In genomic region chr15:64717735-64718495, GRCh38 we compare ENCODE assay signal across 11 cellular contexts. TPM values are rescaled to one million over a fixed set of nuclear protein-coding genes. Genes with fewer than 3 reads are reported as not detected.
DNase-seq lines count a peak whose midpoint lies in the region; ATAC-seq and TF ChIP-seq lines count a peak whose summit lies in the region.
"Had no signal": no experiment of that assay in that cellular context is flagged by ENCODE, and none has a peak within 500 bp of the region (broad histone marks: within the 10 kb centered on the region; RNA-seq: fewer than 3 reads in every experiment).

No MANE protein-coding gene starts in this region.

- peak overlapping the region; percentile 72 for H3K27ac Mint-ChIP-seq in WTC11

- peak overlapping the region; percentile 13 for H3K4me3 ChIP-seq in lower lobe of right lung

- H3K27me3 Mint-ChIP-seq in WTC11 (ENCODE audit: low read depth) = no peaks in the 10 kb centered on the region

- no peaks in the 10 kb centered on the region for H3K9me3 Mint-ChIP-seq in WTC11

- H3K4me1 Mint-ChIP-seq in WTC11 = peaks cover 5% of the 10 kb centered on the region; the same call in 1 of the 2 replicates

- intact Hi-C loops in lower lobe of right lung (cut with DNase I) = no loop called here

- H3K27me3 ChIP-seq in lower lobe of right lung (ENCODE audit: low read depth) = no peaks in the 10 kb centered on the region

- H3K36me3 Mint-ChIP-seq in WTC11 = peaks cover 62% of the 10 kb centered on the region

- H3K27ac ChIP-seq in lower lobe of right lung = peak overlapping the region; percentile 77
- H3K27ac ChIP-seq in substantia nigra (ENCODE audit: low read depth, low read length, poor library complexity, severe bottlenecking) = peak overlapping the region; percentile 30

- ATAC-seq in WTC11 (no peak), lower lobe of right lung (peak; percentile 22 to 50), GM21825 (IDR thresholded peaks at IDR 0.05; ENCODE audit: unreplicated experiment) (no peak)

- CTCF ChIA-PET in WTC11 (lab: Charles Lee) = interaction anchor here (1.2 kb wide), 1 partner anchor 10 kb away, joined by 5 read pairs; no protein-coding TSS in a partner anchor

- no peaks in the 10 kb centered on the region for H3K9me3 ChIP-seq in lower lobe of right lung
- H3K9me3 ChIP-seq: Caco-2 had no signal

- H3K36me3 ChIP-seq in lower lobe of right lung = no peaks in the 10 kb centered on the region

- H3K4me1 ChIP-seq in lower lobe of right lung = peaks cover 6% of the 10 kb centered on the region
- H3K4me1 ChIP-seq: Caco-2 had no signal

- H3K4me3 Mint-ChIP-seq in WTC11 = no peak overlapping the region

- POLR2A ChIA-PET in WTC11 (lab: Charles Lee) = interaction anchor here (0.9 kb wide), 1 partner anchor 108 kb away, joined by 3 read pairs; the partner anchor contains the start of gene PIF1

- TF ChIP-seq CTCF in WTC11 (IDR thresholded peaks at IDR 0.05) = no peak
- TF ChIP-seq CTCF in lower lobe of right lung (IDR thresholded peaks at IDR 0.05) = no peak

- DNase-seq in WTC11 (ENCODE audit: low spot score) = no peak
- DNase-seq in dermis blood vessel endothelial cell = peak; percentile 91
- no peak for DNase-seq in lower lobe of right lung
- peak in 1 of 49 donors; percentile 8 for DNase-seq in substantia nigra (lab: John Stamatoyannopoulos, UW)
- DNase-seq in kidney glomerular epithelial cell (lab: John Stamatoyannopoulos, UW) = no peak
- DNase-seq in NCI-H2107 treated with DMSO at 0.1 percent for 48 hours (lab: John Stamatoyannopoulos, UW; ENCODE audit: unreplicated experiment) = no peak
- DNase-seq: Caco-2, GOT3, NCI-H146 had no signal

TF ChIP-seq in WTC11, 78 proteins besides CTCF, POLR2A, EP300 and RAD21:
- TF ChIP-seq ZNF396 (CRISPR knock-in tag; IDR thresholded peaks at IDR 0.05; ENCODE audit: borderline replicate concordance) = no peak
- TF ChIP-seq, protein P1, sequence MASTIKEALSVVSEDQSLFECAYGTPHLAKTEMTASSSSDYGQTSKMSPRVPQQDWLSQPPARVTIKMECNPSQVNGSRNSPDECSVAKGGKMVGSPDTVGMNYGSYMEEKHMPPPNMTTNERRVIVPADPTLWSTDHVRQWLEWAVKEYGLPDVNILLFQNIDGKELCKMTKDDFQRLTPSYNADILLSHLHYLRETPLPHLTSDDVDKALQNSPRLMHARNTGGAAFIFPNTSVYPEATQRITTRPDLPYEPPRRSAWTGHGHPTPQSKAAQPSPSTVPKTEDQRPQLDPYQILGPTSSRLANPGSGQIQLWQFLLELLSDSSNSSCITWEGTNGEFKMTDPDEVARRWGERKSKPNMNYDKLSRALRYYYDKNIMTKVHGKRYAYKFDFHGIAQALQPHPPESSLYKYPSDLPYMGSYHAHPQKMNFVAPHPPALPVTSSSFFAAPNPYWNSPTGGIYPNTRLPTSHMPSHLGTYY (CRISPR knock-in tag; IDR thresholded peaks at IDR 0.05) = no peak

RNA-seq across cellular contexts. Expression of gene RBPMS2, which starts 57.5 kb away (rescaled TPM):
- total RNA-seq in WTC11 (2021) (195 to 210 TPM (median 202 TPM) in 3 replicates), dermis blood vessel endothelial cell (0.14 TPM in 1 of 2 replicates, not detected in the other), lower lobe of right lung (4.0 TPM)
- total RNA-seq: activated CD8-positive, alpha-beta memory T cell treated with anti-CD3 and anti-CD28 coated beads for 36 hours had no signal

Comparison
In these comparisons a context has a peak if more than half of its experiments do, and no peak if none do; other contexts are left out.
1. ATAC-seq: peak in lower lobe of right lung (2 of 2); none in WTC11 (single experiment) and GM21825 (single experiment).
2. RNA of gene RBPMS2, which starts 57.5 kb away (total RNA-seq): 195 to 210 TPM in WTC11; 4.0 TPM in lower lobe of right lung (single experiment) and 0.14 TPM in dermis blood vessel endothelial cell; every median in the first group is over 10 times any median in the second.